ENCODE assay signal across 1 cellular context in genomic region chr18:6210349-6211173, GRCh38.
TF ChIP-seq lines count a peak whose summit lies in the region.

No MANE protein-coding gene starts in this region.

TF ChIP-seq in HepG2, 621 proteins besides CTCF, POLR2A, EP300 and RAD21 (continued from another document and continues in another):
- no peak; the same call in 1 of the 2 replicates for TF ChIP-seq ZBTB43 (CRISPR knock-in tag; conservative IDR thresholded peaks at IDR 0.05)
- TF ChIP-seq AFF4 (CRISPR knock-in tag; IDR thresholded peaks at IDR 0.05): no peak
- no peak for TF ChIP-seq ZFP37 (CRISPR knock-in tag; IDR thresholded peaks at IDR 0.05; ENCODE audit: borderline replicate concordance)
- TF ChIP-seq GTF3A (CRISPR knock-in tag; conservative IDR thresholded peaks at IDR 0.05): no peak
- TF ChIP-seq CSRNP2 (CRISPR knock-in tag; conservative IDR thresholded peaks at IDR 0.05; ENCODE audit: low read depth): no peak
- TF ChIP-seq ATF3 (CRISPR knock-in tag; IDR thresholded peaks at IDR 0.05): peak; percentile 65; the same call in 1 of the 2 replicates
- TF ChIP-seq NBN (conservative IDR thresholded peaks at IDR 0.05): no peak
- no peak for TF ChIP-seq JARID2 (CRISPR knock-in tag; IDR thresholded peaks at IDR 0.05; ENCODE audit: insufficient replicate concordance)
- TF ChIP-seq JUND (CRISPR knock-in tag; IDR thresholded peaks at IDR 0.05): peak; percentile 80
- peak; percentile 25; the same call in 1 of the 2 replicates for TF ChIP-seq NR2F2 (IDR thresholded peaks at IDR 0.05; ENCODE audit: borderline replicate concordance, low read depth)
- TF ChIP-seq ETV6 (CRISPR knock-in tag; conservative IDR thresholded peaks at IDR 0.05): no peak
- no peak for TF ChIP-seq ZNF260 (CRISPR knock-in tag; IDR thresholded peaks at IDR 0.05; ENCODE audit: borderline replicate concordance, low read depth)
- no peak for TF ChIP-seq THAP9 (CRISPR knock-in tag; IDR thresholded peaks at IDR 0.05; ENCODE audit: borderline replicate concordance)
- no peak for TF ChIP-seq UBTF (CRISPR knock-in tag; IDR thresholded peaks at IDR 0.05)
- TF ChIP-seq MEIS2 (CRISPR knock-in tag; IDR thresholded peaks at IDR 0.05): no peak
- no peak for TF ChIP-seq LCORL (IDR thresholded peaks at IDR 0.05)
- no peak; the same call in 1 of the 2 replicates for TF ChIP-seq LCORL (CRISPR knock-in tag; IDR thresholded peaks at IDR 0.05)
- TF ChIP-seq ZNF652 (CRISPR knock-in tag; IDR thresholded peaks at IDR 0.05; ENCODE audit: borderline replicate concordance, low read depth): no peak
- no peak for TF ChIP-seq ZMAT5 (CRISPR knock-in tag; IDR thresholded peaks at IDR 0.05; ENCODE audit: borderline replicate concordance, low read depth)
- no peak for TF ChIP-seq LRRFIP1 (CRISPR knock-in tag; conservative IDR thresholded peaks at IDR 0.05)
- no peak for TF ChIP-seq ZNF546 (CRISPR knock-in tag; conservative IDR thresholded peaks at IDR 0.05)
- TF ChIP-seq ZNF138 (CRISPR knock-in tag; IDR thresholded peaks at IDR 0.05; ENCODE audit: low read depth): no peak
- no peak for TF ChIP-seq ZBTB4 (CRISPR knock-in tag; IDR thresholded peaks at IDR 0.05; ENCODE audit: borderline replicate concordance)
- TF ChIP-seq ZNF687 (CRISPR knock-in tag; IDR thresholded peaks at IDR 0.05): no peak
- no peak for TF ChIP-seq STAT5B (CRISPR knock-in tag; IDR thresholded peaks at IDR 0.05)
- TF ChIP-seq ASH2L (IDR thresholded peaks at IDR 0.05; ENCODE audit: insufficient read length, low read depth, low read length): peak; percentile 24
- TF ChIP-seq TEAD2 (CRISPR knock-in tag; IDR thresholded peaks at IDR 0.05): no peak
- TF ChIP-seq MIER3 (CRISPR knock-in tag; IDR thresholded peaks at IDR 0.05; ENCODE audit: borderline replicate concordance): peak; percentile 36; the same call in 1 of the 2 replicates
- no peak for TF ChIP-seq ZNF569 (CRISPR knock-in tag; IDR thresholded peaks at IDR 0.05; ENCODE audit: borderline replicate concordance)
- TF ChIP-seq ZNF501 (CRISPR knock-in tag; IDR thresholded peaks at IDR 0.05): no peak
- no peak for TF ChIP-seq CREBL2 (CRISPR knock-in tag; IDR thresholded peaks at IDR 0.05; ENCODE audit: borderline replicate concordance)
- TF ChIP-seq ZBTB3 (CRISPR knock-in tag; IDR thresholded peaks at IDR 0.05; ENCODE audit: borderline replicate concordance, low read depth): no peak
- TF ChIP-seq ZNF121 (CRISPR knock-in tag; IDR thresholded peaks at IDR 0.05): no peak
